17 cellular contexts compared by ENCODE assay signal in genomic region chr11:72575533-72576170, GRCh38.
DNase-seq lines count a peak whose midpoint lies in the region; ATAC-seq, FAIRE-seq and TF ChIP-seq lines count a peak whose summit lies in the region.
"Had no signal": no experiment of that assay in that cellular context is flagged by ENCODE, and none has a peak within 500 bp of the region (broad histone marks: within the 10 kb centered on the region; RNA-seq: fewer than 3 reads in every experiment).

No MANE protein-coding gene starts in this region.

- FAIRE-seq in A549 (lab: Jason Lieb, UNC), result no peak
- FAIRE-seq in GM12892 (lab: Jason Lieb, UNC), result no peak
- FAIRE-seq in H1 (lab: Jason Lieb, UNC), result no peak
- FAIRE-seq: GM18507 had no signal

- no peaks in the 10 kb centered on the region for H3K9me3 Mint-ChIP-seq in endothelial cell (ENCODE audit: unreplicated experiment)
- H3K9me3 Mint-ChIP-seq: CD4-positive, CD25-positive, alpha-beta regulatory T cell had no signal

- H3K4me1 Mint-ChIP-seq in endothelial cell (ENCODE audit: unreplicated experiment), result peaks cover 29% of the 10 kb centered on the region

- H2BK20ac ChIP-seq in H1 (ENCODE audit: low read length), result peak overlapping the region; percentile 32; the same call in 1 of the 2 replicates

- H3K4me2 ChIP-seq in A549, result no peak overlapping the region
- H3K4me2 ChIP-seq in H1 (ENCODE audit: insufficient read depth in 1 of 2, low read depth in 2 of 2, low read length in 2 of 2), result no peak overlapping the region

- 0 out of 2 replicates have a peak, but pooled peaks cover 2% of the 10 kb centered on the region for H3K79me1 ChIP-seq in H1 (ENCODE audit: low read depth, low read length)

- no peak for ATAC-seq in A549

- H3K9ac ChIP-seq in H1 (replicated peaks in 1 of 4; ENCODE audit: extremely low read depth in 1 of 4, low read depth in 3 of 4, low read length in 3 of 4), result no peak overlapping the region; a peak in 2 of 7 replicates

- peaks cover 7% of the 10 kb centered on the region for H3K27me3 Mint-ChIP-seq in endothelial cell (ENCODE audit: unreplicated experiment)

- no peak for TF ChIP-seq POLR2A in A549 (IDR thresholded peaks at IDR 0.05; ENCODE audit: low read length)
- TF ChIP-seq POLR2A in GM12892 (IDR thresholded peaks at IDR 0.05; ENCODE audit: low read depth, low read length), result no peak
- TF ChIP-seq POLR2A in H1 (IDR thresholded peaks at IDR 0.05; ENCODE audit: control extremely low read depth in 1 of 2, low read depth in 2 of 2, low read length in 2 of 2), result no peak
- no peak for TF ChIP-seq POLR2A in sigmoid colon (IDR thresholded peaks at IDR 0.05)

- TF ChIP-seq CTCF in A549 (IDR thresholded peaks at IDR 0.05), result no peak
- no peak for TF ChIP-seq CTCF in H1 (IDR thresholded peaks at IDR 0.05; ENCODE audit: control extremely low read depth in 1 of 3, insufficient read depth in 1 of 3, low read depth in 1 of 3, low read length in 3 of 3)
- TF ChIP-seq CTCF in sigmoid colon (IDR thresholded peaks at IDR 0.05), result no peak
- TF ChIP-seq CTCF in endothelial cell (IDR thresholded peaks at IDR 0.05; ENCODE audit: unreplicated experiment), result no peak

- H3K9me3 ChIP-seq in A549 (no peaks in the 10 kb centered on the region), H1 (ENCODE audit: insufficient read depth in 2 of 2, low read depth in 1 of 2, low read length in 1 of 2) (no peaks in the 10 kb centered on the region), sigmoid colon (no peaks in the 10 kb centered on the region)
- H3K9me3 ChIP-seq: SJSA1 had no signal

- TF ChIP-seq RAD21 in A549 (conservative IDR thresholded peaks at IDR 0.05 in 1 of 2, IDR thresholded peaks at IDR 0.05 in 1 of 2), result no peak
- no peak for TF ChIP-seq RAD21 in H1 (IDR thresholded peaks at IDR 0.05 in 1 of 2, conservative IDR thresholded peaks at IDR 0.05 in 1 of 2; ENCODE audit: low read depth in 2 of 2, low read length in 2 of 2)

- no peak overlapping the region for H2AFZ ChIP-seq in H1 (ENCODE audit: low read length)

- H4K8ac ChIP-seq in H1 (ENCODE audit: extremely low read depth, insufficient read depth, low read length), result no peak overlapping the region

- CTCF ChIA-PET in A549 (lab: Yijun Ruan, JAX) (interaction anchor here (0.8 to 6.3 kb wide), 12 partner anchors 8 to 784 kb away, joined by 3 to 54 read pairs (median 6); no protein-coding TSS in a partner anchor), H1 (lab: Charles Lee; ENCODE audit: partially characterized antibody) (interaction anchor here (0.8 to 5.7 kb wide), 15 partner anchors 10 to 151 kb away, joined by 3 to 62 read pairs (median 5); no protein-coding TSS in a partner anchor)

- no peak overlapping the region for H4K5ac ChIP-seq in H1 (ENCODE audit: insufficient read length, low read depth, low read length)

- no peak overlapping the region for H3K23ac ChIP-seq in H1 (ENCODE audit: insufficient read length)

- no peak overlapping the region for H3K27ac Mint-ChIP-seq in endothelial cell (ENCODE audit: unreplicated experiment)
- H3K27ac Mint-ChIP-seq: CD4-positive, CD25-positive, alpha-beta regulatory T cell had no signal

- peaks cover 6% of the 10 kb centered on the region for H3K36me3 Mint-ChIP-seq in endothelial cell (ENCODE audit: low read depth, unreplicated experiment)
- H3K36me3 Mint-ChIP-seq: CD4-positive, CD25-positive, alpha-beta regulatory T cell had no signal

- no peaks in the 10 kb centered on the region for H3K36me3 ChIP-seq in H1 (ENCODE audit: control insufficient read depth in 2 of 4, insufficient read depth in 4 of 4, low read length in 3 of 4)
- H3K36me3 ChIP-seq in sigmoid colon, result peaks cover 0 to 46% (median 21%) of the 10 kb centered on the region in 4 donors
- H3K36me3 ChIP-seq: SJSA1 had no signal

- no peaks in the 10 kb centered on the region for H3K79me2 ChIP-seq in H1 (ENCODE audit: control insufficient read depth in 1 of 2, insufficient read depth in 2 of 2, low read length in 2 of 2)

- DNase-seq in A549 (ENCODE audit: low read depth in 1 of 2, low spot score in 1 of 2) (no peak), GM12892 (ENCODE audit: insufficient read length) (peak; percentile 4), H1 (ENCODE audit: low read depth in 1 of 2, low spot score in 2 of 2) (no peak), sigmoid colon (peak; percentile 54), NCI-H2107 (lab: John Stamatoyannopoulos, UW) (no peak), C1 segment of cervical spinal cord (lab: John Stamatoyannopoulos, UW) (no peak), endothelial cell (ENCODE audit: low spot score) (no peak)
- DNase-seq: CD4-positive, CD25-positive, alpha-beta regulatory T cell; DMS79; NCI-H1092; NCI-H146; NCI-H2081; NCI-H510A; NCI-H774; RPMI8226 had no signal

- H3K4me3 ChIP-seq in A549, result no peak overlapping the region
- no peak overlapping the region for H3K4me3 ChIP-seq in H1 (ENCODE audit: extremely low read depth in 1 of 4, insufficient read depth in 2 of 4, low read depth in 3 of 4, low read length in 4 of 4)
- H3K4me3 ChIP-seq in sigmoid colon, result no peak overlapping the region
- H3K4me3 ChIP-seq: SJSA1 had no signal

- POLR2A ChIA-PET in A549 (lab: Yijun Ruan, JAX), result no interaction called here
- POLR2A ChIA-PET in H1 (lab: Charles Lee; ENCODE audit: partially characterized antibody), result interaction anchor here (1.1 to 1.4 kb wide), 3 partner anchors 97 to 161 kb away, joined by 3 read pairs; no protein-coding TSS in a partner anchor

- H3K4me3 Mint-ChIP-seq in endothelial cell (ENCODE audit: unreplicated experiment), result no peak overlapping the region

- no peak overlapping the region for H2BK120ac ChIP-seq in H1 (replicated peaks; ENCODE audit: low read depth, low read length)

- TF ChIP-seq EP300 in A549 (IDR thresholded peaks at IDR 0.05) (no peak), H1 (IDR thresholded peaks at IDR 0.05; ENCODE audit: borderline replicate concordance in 1 of 2, low read depth in 2 of 2, low read length in 2 of 2) (no peak), sigmoid colon (IDR thresholded peaks at IDR 0.05) (no peak)

- no peaks in the 10 kb centered on the region for H4K20me1 ChIP-seq in H1 (replicated peaks in 1 of 2; ENCODE audit: control insufficient read depth in 1 of 2, insufficient read depth in 2 of 2, low read length in 2 of 2)

- no peaks in the 10 kb centered on the region for H3K23me2 ChIP-seq in H1 (ENCODE audit: low read depth, low read length)

- no peak overlapping the region for H2BK5ac ChIP-seq in H1 (ENCODE audit: low read depth, low read length)

- no peaks in the 10 kb centered on the region for H3K27me3 ChIP-seq in H1 (replicated peaks in 1 of 4; ENCODE audit: control insufficient read depth in 3 of 4, extremely low read depth in 1 of 4, insufficient read depth in 3 of 4, low read length in 3 of 4)
- no peaks in the 10 kb centered on the region for H3K27me3 ChIP-seq in sigmoid colon
- H3K27me3 ChIP-seq: SJSA1 had no signal

- 73% methylated on average over 9 of the region's 10 CpGs for WGBS in A549 (ENCODE audit: missing lambda C conversion rate)
- 90% methylated on average over 10 of the region's 10 CpGs; no CpG with 5 or more reads in 1 of the 2 experiments for WGBS in H1 (ENCODE audit: extremely low coverage in 1 of 2, insufficient coverage in 1 of 2, insufficient read length in 1 of 2, insufficient replicate concordance in 2 of 2, low coverage in 1 of 2, low lambda C conversion rate in 2 of 2, missing lambda C conversion rate in 1 of 2), 2 experiments
- WGBS in sigmoid colon, 2 donors, result 81 to 89% methylated on average over 10 of the region's 10 CpGs

- no peak overlapping the region for H2BK12ac ChIP-seq in H1 (ENCODE audit: low read depth, low read length)

- peaks cover 3% of the 10 kb centered on the region; the same call in 1 of the 3 replicates for H3K4me1 ChIP-seq in A549
- H3K4me1 ChIP-seq in H1 (replicated peaks in 1 of 4; ENCODE audit: control insufficient read depth in 3 of 4, insufficient read depth in 4 of 4, low read length in 3 of 4), result no peaks in the 10 kb centered on the region
- no peaks in the 10 kb centered on the region for H3K4me1 ChIP-seq in sigmoid colon
- H3K4me1 ChIP-seq: SJSA1 had no signal

- no peak overlapping the region for H3K4ac ChIP-seq in H1 (replicated peaks; ENCODE audit: insufficient read length, low read depth, low read length)

- no peak overlapping the region for H2AK5ac ChIP-seq in H1 (ENCODE audit: low read depth, low read length)

- H3K14ac ChIP-seq in H1 (ENCODE audit: insufficient read length), result no peak overlapping the region

- H3K18ac ChIP-seq in H1 (ENCODE audit: extremely low read depth, low read length), result no peak overlapping the region

- intact Hi-C loops in sigmoid colon (cut with DNase I), result no loop called here

- H3K56ac ChIP-seq in H1 (replicated peaks; ENCODE audit: insufficient read length, low read depth, low read length), result no peak overlapping the region

- no peak overlapping the region for H4K91ac ChIP-seq in H1 (replicated peaks; ENCODE audit: insufficient read length, low read length)

- no peak overlapping the region for H2BK15ac ChIP-seq in H1 (ENCODE audit: low read length)

- H3K27ac ChIP-seq in A549 (no peak overlapping the region), H1 (ENCODE audit: low read depth, low read length) (no peak overlapping the region), sigmoid colon (no peak overlapping the region)
- H3K27ac ChIP-seq: SJSA1 had no signal

TF ChIP-seq in A549, 52 proteins besides CTCF, POLR2A, EP300 and RAD21:
- TF ChIP-seq ZFP36 (IDR thresholded peaks at IDR 0.05; ENCODE audit: borderline replicate concordance, partially characterized antibody), result peak; percentile 4
- no peak for TF ChIP-seq ESRRA (IDR thresholded peaks at IDR 0.05; ENCODE audit: borderline replicate concordance, low read length)

TF ChIP-seq in H1, 55 proteins besides CTCF, POLR2A, EP300 and RAD21:
- TF ChIP-seq KDM4A (IDR thresholded peaks at IDR 0.05; ENCODE audit: low read depth, low read length, severe bottlenecking) (no peak), BCL11A (IDR thresholded peaks at IDR 0.05; ENCODE audit: low read depth in 2 of 2, low read length in 2 of 2) (no peak), YY1 (IDR thresholded peaks at IDR 0.05; ENCODE audit: low read depth, low read length) (no peak), POLR2AphosphoS5 (IDR thresholded peaks at IDR 0.05; ENCODE audit: low read depth, low read length) (no peak), TAF1 (IDR thresholded peaks at IDR 0.05; ENCODE audit: low read depth, low read length) (no peak), CBX5 (IDR thresholded peaks at IDR 0.05; ENCODE audit: low read depth, low read length) (no peak), SAP30 (IDR thresholded peaks at IDR 0.05; ENCODE audit: insufficient read depth, insufficient replicate concordance, low read length) (no peak), SIRT6 (IDR thresholded peaks at IDR 0.05; ENCODE audit: low read length) (no peak), SUZ12 (IDR thresholded peaks at IDR 0.05; ENCODE audit: low read length) (no peak), FOSL1 (IDR thresholded peaks at IDR 0.05; ENCODE audit: insufficient read depth, low read depth, low read length) (no peak), ATF3 (IDR thresholded peaks at IDR 0.05; ENCODE audit: insufficient read depth, low read depth, low read length) (no peak), HDAC6 (IDR thresholded peaks at IDR 0.05; ENCODE audit: low read depth, low read length) (no peak)

Comparison
In these comparisons a context has a peak if more than half of its experiments do, and no peak if none do; other contexts are left out.
1. DNase-seq: peak in GM12892 (single experiment) and sigmoid colon (single experiment); none in A549 (0 of 2), H1 (0 of 2), NCI-H2107 (single experiment), C1 segment of cervical spinal cord (0 of 14) and endothelial cell (single experiment).